Comparison of ENCODE assay signal across 8 cellular contexts in the genomic region with DNA sequence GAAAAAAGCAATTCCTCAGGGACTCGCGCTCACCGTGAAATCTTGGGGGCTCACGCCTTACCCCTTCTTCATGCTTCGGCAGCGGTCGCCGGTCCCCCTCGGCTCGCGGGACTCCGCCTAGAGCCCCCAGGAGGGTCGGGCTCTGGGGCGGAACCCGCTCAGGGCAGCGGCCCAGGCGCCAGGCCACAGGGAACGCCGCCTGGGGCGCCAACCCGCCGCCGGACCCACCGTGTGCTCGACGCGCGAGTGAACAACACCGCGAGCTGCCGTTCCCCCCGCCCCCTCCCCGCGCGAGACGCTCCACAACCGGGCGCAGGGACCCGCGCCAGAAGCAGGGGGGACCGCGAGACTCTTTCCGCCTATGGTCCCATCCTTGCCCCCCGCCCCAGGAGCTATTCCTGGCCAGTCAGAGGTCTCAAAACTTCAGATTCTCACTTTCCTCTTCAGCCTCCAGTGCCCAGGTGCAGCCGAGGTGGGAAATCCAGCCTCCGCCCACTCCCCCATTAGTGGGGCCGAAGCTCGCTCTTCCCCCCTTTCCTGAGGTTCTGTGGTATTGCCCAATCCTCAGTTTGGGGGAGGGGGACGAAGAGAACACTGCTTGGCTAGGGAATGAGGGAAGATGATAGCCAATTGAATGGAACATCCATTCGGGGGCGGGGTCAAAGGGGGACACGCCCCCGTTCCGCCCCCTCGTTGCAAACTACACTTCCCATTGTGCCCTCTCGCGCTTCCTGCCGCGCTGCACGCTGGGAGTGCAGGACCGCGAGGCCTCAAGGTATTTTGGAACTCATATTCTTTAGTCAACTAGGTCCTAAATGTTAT. TPM values are rescaled to one million over a fixed set of nuclear protein-coding genes. Genes with fewer than 3 reads are reported as not detected.
DNase-seq lines count a peak whose midpoint lies in the region; ATAC-seq and TF ChIP-seq lines count a peak whose summit lies in the region.

A gene (minus strand): TSS at position 265 of the 822 bp plus-strand sequence. CDS start 52,069 bp downstream, outside the sequence.

- H3K27me3 ChIP-seq in H7 (ENCODE audit: control insufficient read depth, insufficient read depth, low read length) (no peaks in the 10 kb centered on the region), Loucy (ENCODE audit: insufficient read depth, low read length, poor library complexity, severe bottlenecking) (no peaks in the 10 kb centered on the region), RWPE2 (ENCODE audit: insufficient read depth, poor library complexity, severe bottlenecking) (no peaks in the 10 kb centered on the region)

- 0 out of 2 replicates have a peak, but pooled peaks cover 2% of the 10 kb centered on the region for H3F3A ChIP-seq in Loucy (ENCODE audit: low read depth)

- TF ChIP-seq CTCF in Loucy (conservative IDR thresholded peaks at IDR 0.05; ENCODE audit: low read length) (no peak), RWPE2 (IDR thresholded peaks at IDR 0.05; ENCODE audit: poor library complexity, severe bottlenecking) (no peak), fibroblast of the aortic adventitia (IDR thresholded peaks at IDR 0.05; ENCODE audit: insufficient read depth, low read length) (no peak)

- peak within 1 kb of the TSS; percentile 97 for H2AFZ ChIP-seq in Loucy (ENCODE audit: low read length)

- no peaks in the 10 kb centered on the region for H3K36me3 Mint-ChIP-seq in natural killer cell treated with Interleukin-12 subunit alpha and Interleukin-12 subunit beta and Interleukin-15 and Interleukin-18, amount 100 ng/mL, for 72 hours

- H4K20me1 ChIP-seq in Loucy (ENCODE audit: insufficient read depth, low read length, poor library complexity, severe bottlenecking) = peaks cover 67% of the 10 kb centered on the region

- ATAC-seq in RWPE2 (ENCODE audit: low read depth) = peak; percentile 84
- peak; percentile 97 to 98 for ATAC-seq in natural killer cell treated with Interleukin-12 subunit alpha and Interleukin-12 subunit beta and Interleukin-15 and Interleukin-18, amount 100 ng/mL, for 72 hours

- peaks cover 78% of the 10 kb centered on the region for H3K79me2 ChIP-seq in Loucy (ENCODE audit: insufficient read depth, low read length)

- peak within 1 kb of the TSS; percentile 85 for H3K9ac ChIP-seq in Loucy (ENCODE audit: low read depth, low read length, poor library complexity, severe bottlenecking)

- no peaks in the 10 kb centered on the region; the same call in 1 of the 2 replicates for H3K36me3 ChIP-seq in H7 (replicated peaks; ENCODE audit: control insufficient read depth, insufficient read depth, low read length)
- H3K36me3 ChIP-seq in Loucy (ENCODE audit: insufficient read depth, low read length) = no peaks in the 10 kb centered on the region
- peaks cover 5% of the 10 kb centered on the region; the same call in 1 of the 2 replicates for H3K36me3 ChIP-seq in RWPE2 (ENCODE audit: low read depth)

- H3K9me3 ChIP-seq in Loucy (ENCODE audit: insufficient read depth, low read depth, low read length) (no peaks in the 10 kb centered on the region), RWPE2 (ENCODE audit: severe bottlenecking) (no peaks in the 10 kb centered on the region)

- H3K9me3 Mint-ChIP-seq in natural killer cell treated with Interleukin-12 subunit alpha and Interleukin-12 subunit beta and Interleukin-15 and Interleukin-18, amount 100 ng/mL, for 72 hours = no peaks in the 10 kb centered on the region

- H3K27me3 Mint-ChIP-seq in natural killer cell treated with Interleukin-12 subunit alpha and Interleukin-12 subunit beta and Interleukin-15 and Interleukin-18, amount 100 ng/mL, for 72 hours = peaks cover 10 to 26% of the 10 kb centered on the region in 2 donors

- H3K27ac Mint-ChIP-seq in natural killer cell treated with Interleukin-12 subunit alpha and Interleukin-12 subunit beta and Interleukin-15 and Interleukin-18, amount 100 ng/mL, for 72 hours = peak within 1 kb of the TSS; percentile 6 to 20

- no peak within 1 kb of the TSS for H3K4me3 Mint-ChIP-seq in natural killer cell treated with Interleukin-12 subunit alpha and Interleukin-12 subunit beta and Interleukin-15 and Interleukin-18, amount 100 ng/mL, for 72 hours

- no peaks in the 10 kb centered on the region for H3K9me2 ChIP-seq in Loucy (replicated peaks; ENCODE audit: low read depth, low read length)

- H3K4me3 ChIP-seq in H7 (ENCODE audit: insufficient read depth, low read depth, low read length) (peak within 1 kb of the TSS; percentile 91), Loucy (ENCODE audit: low read length, poor library complexity, severe bottlenecking) (peak within 1 kb of the TSS; percentile 82), RWPE2 (ENCODE audit: severe bottlenecking) (peak within 1 kb of the TSS; percentile 84), fibroblast of the aortic adventitia (ENCODE audit: low read depth, low read length) (peak within 1 kb of the TSS; percentile 95)

- peaks cover 4 to 7% of the 10 kb centered on the region in 2 donors for H3K4me1 Mint-ChIP-seq in natural killer cell treated with Interleukin-12 subunit alpha and Interleukin-12 subunit beta and Interleukin-15 and Interleukin-18, amount 100 ng/mL, for 72 hours (ENCODE audit: low read depth in 2 of 2)

- peak within 1 kb of the TSS; percentile 62 for H3K27ac ChIP-seq in RWPE2 (ENCODE audit: poor library complexity, severe bottlenecking)

- DNase-seq in Daoy (ENCODE audit: low read depth) (peak; percentile 98), H7 (peak; percentile 90), RWPE2 (ENCODE audit: low spot score) (peak; percentile 92), fibroblast of the aortic adventitia (ENCODE audit: low read depth) (peak; percentile 97)
- peak; percentile 84 for DNase-seq in activated effector memory CD4-positive, alpha-beta T cell treated with Interleukin-2 at 50 U/mL for 16 hours
- DNase-seq in natural killer cell treated with Interleukin-12 subunit alpha and Interleukin-12 subunit beta and Interleukin-15 and Interleukin-18, amount 100 ng/mL, for 72 hours (ENCODE audit: low spot score) = peak; percentile 93
- peak; percentile 88 for DNase-seq in stimulated activated naive CD4-positive, alpha-beta T cell treated with Interleukin-2 at 50 U/mL for 16 hours (lab: John Stamatoyannopoulos, UW)

- peaks cover 63% of the 10 kb centered on the region for H3K4me1 ChIP-seq in Loucy (ENCODE audit: insufficient read depth, low read length, poor library complexity, severe bottlenecking)
- H3K4me1 ChIP-seq in RWPE2 (ENCODE audit: insufficient read depth, poor library complexity, severe bottlenecking) = peaks cover 16% of the 10 kb centered on the region

- H3K4me2 ChIP-seq in Loucy (ENCODE audit: low read depth, low read length, poor library complexity, severe bottlenecking) = peak within 1 kb of the TSS; percentile 94

RNA-seq across cellular contexts. Expression of the gene that starts here (rescaled TPM):
- 9.5 and 9.7 TPM in 2 replicates for total RNA-seq in Daoy (2014; rRNA removed; shearing (Covaris generic))
- 15.3 and 17.6 TPM in 2 replicates for total RNA-seq in H7 (2014; rRNA removed; shearing (Covaris generic))
- 11.7 and 20.1 TPM in 2 replicates for total RNA-seq in fibroblast of the aortic adventitia (ENCODE audit: low replicate concordance)
- under 1 TPM in 1 of 2 donors, not detected in 1; 0.31 TPM for total RNA-seq in natural killer cell treated with Interleukin-12 subunit alpha and Interleukin-12 subunit beta and Interleukin-15 and Interleukin-18, amount 100 ng/mL, for 72 hours

Comparison
In these comparisons a context has a peak if more than half of its experiments do, and no peak if none do; other contexts are left out.
1. Peak in every context shown above with its lines: DNase-seq, ATAC-seq, H3K4me3 ChIP-seq and H3K27ac ChIP-seq.
2. Peak in DNase-seq and ATAC-seq in natural killer cell treated with Interleukin-12 subunit alpha and Interleukin-12 subunit beta and Interleukin-15 and Interleukin-18, amount 100 ng/mL, for 72 hours; RNA of the gene not detected or under 1 TPM.